Comparison of ENCODE assay signal across 26 cellular contexts in the genomic region with DNA sequence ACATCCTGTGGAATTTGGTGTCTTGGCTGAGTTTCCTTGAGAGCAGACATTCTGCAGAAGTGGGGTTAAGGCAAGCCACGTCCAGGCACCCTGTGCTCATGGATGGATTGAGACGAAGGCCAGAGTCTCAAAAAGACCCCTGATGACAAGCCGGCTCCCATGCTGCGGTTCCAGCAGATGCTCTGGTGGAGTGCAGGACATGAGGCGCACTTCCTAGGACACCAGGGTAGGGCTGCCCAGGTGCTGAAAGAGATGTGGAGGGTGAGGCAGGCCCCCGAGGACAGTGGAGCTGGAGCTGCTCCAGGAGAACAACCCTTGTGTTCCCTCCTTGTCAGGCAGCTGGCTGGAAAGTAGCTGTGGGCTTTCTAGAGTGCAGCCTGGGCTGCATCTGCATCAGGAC.
"Had no signal": no experiment of that assay in that cellular context is flagged by ENCODE, and none has a peak within 500 bp of the region (broad histone marks: within the 10 kb centered on the region; RNA-seq: fewer than 3 reads in every experiment).

No MANE protein-coding gene starts in this region.

- H3K36me3 Mint-ChIP-seq: activated naive CD4-positive, alpha-beta T cell treated with anti-CD3 and anti-CD28 coated beads, Interleukin-2, amount 10 ng/mL, durations not matched to agents 7 days and 5 days had no signal

- H3K4me3 Mint-ChIP-seq: activated CD8-positive, alpha-beta T cell treated with anti-CD3 and anti-CD28 coated beads for 36 hours; activated naive CD4-positive, alpha-beta T cell treated with anti-CD3 and anti-CD28 coated beads, Interleukin-2, amount 10 ng/mL, durations not matched to agents 7 days and 5 days; activated naive CD8-positive, alpha-beta T cell treated with anti-CD3 and anti-CD28 coated beads for 36 hours; activated T-cell treated with anti-CD3 and anti-CD28 coated beads, Interleukin-2, amount 50 U/mL, for 72 hours; T-helper 1 cell treated with Interleukin-12 subunit alpha and Interleukin-12 subunit beta and Interleukin-4 antibody, amounts not matched to agents 30 μg/mL and 1 μg/mL, for 36 hours had no signal

- H3K4me3 ChIP-seq: cardiac muscle cell, Peyer's patch, SJSA1 had no signal

- H3K27ac Mint-ChIP-seq: activated CD8-positive, alpha-beta T cell treated with anti-CD3 and anti-CD28 coated beads for 36 hours; activated naive CD4-positive, alpha-beta T cell treated with anti-CD3 and anti-CD28 coated beads, Interleukin-2, amount 10 ng/mL, durations not matched to agents 7 days and 5 days; activated naive CD8-positive, alpha-beta T cell treated with anti-CD3 and anti-CD28 coated beads for 36 hours; activated T-cell treated with anti-CD3 and anti-CD28 coated beads, Interleukin-2, amount 50 U/mL, for 72 hours; activated T-helper 2 cell treated with anti-CD3 and anti-CD28 coated beads, Interferon-gamma antibody, Interleukin-2, Interleukin-4, amounts not matched to agents 10 μg/mL and 5 μg/mL and 100 μg/mL, durations not matched to agents 14 hours and 24 hours and 36 hours; T-helper 1 cell treated with Interleukin-12 subunit alpha and Interleukin-12 subunit beta and Interleukin-4 antibody, amounts not matched to agents 30 μg/mL and 1 μg/mL, for 36 hours had no signal

- DNase-seq: activated CD4-positive, alpha-beta T cell treated with anti-CD3 and anti-CD28 coated beads for 4 hours; activated CD8-positive, alpha-beta memory T cell treated with anti-CD3 and anti-CD28 coated beads, Interleukin-2, amount 50 U/mL, for 4 hours; activated CD8-positive, alpha-beta T cell treated with anti-CD3 and anti-CD28 coated beads for 36 hours; activated gamma-delta T cell treated with Interleukin-2 at 50 U/mL for 16 hours; activated naive CD4-positive, alpha-beta T cell treated with anti-CD3 and anti-CD28 coated beads, Interleukin-2, amount 10 ng/mL, durations not matched to agents 7 days and 5 days; activated naive CD8-positive, alpha-beta T cell treated with anti-CD3 and anti-CD28 coated beads for 36 hours; activated T-cell treated with anti-CD3 and anti-CD28 coated beads, Interleukin-2, amount 50 U/mL, for 72 hours; brain microvascular endothelial cell; KG1; NCI-H1092 treated with DMSO at 0.1 percent for 48 hours; NCI-H1417 treated with DMSO at 0.1 percent for 48 hours; NCI-H1694; NCI-H2029; NCI-H2107; NCI-H510A treated with DMSO at 0.1 percent for 48 hours; NCI-H69; NK-92 treated with Interleukin-12 subunit alpha and Interleukin-12 subunit beta, amount 100 ng/mL, for 24 hours; OCI-M1; Peyer's patch; SHP77; SW 1271 had no signal

- H3K9me3 ChIP-seq: Peyer's patch, SJSA1 had no signal

- H3K9me3 Mint-ChIP-seq: activated CD8-positive, alpha-beta T cell treated with anti-CD3 and anti-CD28 coated beads for 36 hours; activated naive CD4-positive, alpha-beta T cell treated with anti-CD3 and anti-CD28 coated beads, Interleukin-2, amount 10 ng/mL, durations not matched to agents 7 days and 5 days; activated naive CD8-positive, alpha-beta T cell treated with anti-CD3 and anti-CD28 coated beads for 36 hours; activated T-helper 2 cell treated with anti-CD3 and anti-CD28 coated beads, Interferon-gamma antibody, Interleukin-2, Interleukin-4, amounts not matched to agents 10 μg/mL and 5 μg/mL and 100 μg/mL, durations not matched to agents 14 hours and 24 hours and 36 hours; T-helper 1 cell treated with Interleukin-12 subunit alpha and Interleukin-12 subunit beta and Interleukin-4 antibody, amounts not matched to agents 30 μg/mL and 1 μg/mL, for 36 hours had no signal

- H3K27me3 ChIP-seq: brain microvascular endothelial cell, cardiac muscle cell, Peyer's patch, SJSA1 had no signal

- H3K36me3 ChIP-seq: brain microvascular endothelial cell, cardiac muscle cell, Peyer's patch, SJSA1 had no signal

- H3K4me1 Mint-ChIP-seq: activated naive CD4-positive, alpha-beta T cell treated with anti-CD3 and anti-CD28 coated beads, Interleukin-2, amount 10 ng/mL, durations not matched to agents 7 days and 5 days; activated naive CD8-positive, alpha-beta T cell treated with anti-CD3 and anti-CD28 coated beads for 36 hours had no signal

- H3K27ac ChIP-seq: brain microvascular endothelial cell, cardiac muscle cell, Peyer's patch, RWPE1, SJSA1 had no signal
